Comparison of ENCODE assay signal across 1 cellular context in the genomic region with DNA sequence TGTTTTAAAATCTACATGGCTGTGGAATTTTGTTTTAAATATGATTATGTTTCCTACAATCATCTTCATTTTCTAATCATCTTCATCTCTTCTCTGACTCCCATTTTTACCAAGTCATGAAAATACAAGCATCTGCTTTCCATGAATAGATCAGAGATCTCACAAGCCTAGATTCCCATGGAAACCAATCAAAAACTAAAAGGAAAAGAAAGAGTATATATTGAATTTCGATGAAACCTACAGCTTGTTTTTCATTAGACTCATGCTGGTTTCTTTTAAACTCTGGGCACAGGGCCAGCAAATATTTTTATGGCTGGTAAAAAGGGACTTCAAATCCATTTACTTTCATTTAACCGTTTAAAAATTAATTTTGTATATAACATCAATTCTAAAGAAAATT.
TF ChIP-seq lines count a peak whose summit lies in the region.

No MANE protein-coding gene starts in this region.

TF ChIP-seq in GM23338, 12 proteins besides CTCF, POLR2A, EP300 and RAD21 (continued from another document):
- TF ChIP-seq ZNF462 (CRISPR knock-in tag; IDR thresholded peaks at IDR 0.05) (no peak), ZNF114 (CRISPR knock-in tag; IDR thresholded peaks at IDR 0.05) (no peak), ZNF331 (CRISPR knock-in tag; IDR thresholded peaks at IDR 0.05; ENCODE audit: low read depth) (no peak), ETS1 (IDR thresholded peaks at IDR 0.05) (no peak), JUNB (IDR thresholded peaks at IDR 0.05; ENCODE audit: unreplicated experiment) (no peak)
